ENCODE assay signal across 21 cellular contexts in genomic region chr18:43276471-43276870, GRCh38. TPM values are rescaled to one million over a fixed set of nuclear protein-coding genes. Genes with fewer than 3 reads are reported as not detected.
DNase-seq lines count a peak whose midpoint lies in the region; ATAC-seq and TF ChIP-seq lines count a peak whose summit lies in the region.
"Had no signal": no experiment of that assay in that cellular context is flagged by ENCODE, and none has a peak within 500 bp of the region (broad histone marks: within the 10 kb centered on the region; RNA-seq: fewer than 3 reads in every experiment).

No MANE protein-coding gene starts in this region.

- peak overlapping the region; percentile 3 for H3K9ac ChIP-seq in parathyroid adenoma

- H3K4me3 ChIP-seq in dorsolateral prefrontal cortex, result peak overlapping the region in 58 of 59 donors; percentile 12 to 68 (median 49)
- H3K4me3 ChIP-seq in parathyroid adenoma (ENCODE audit: low read depth, low read length), result no peak overlapping the region
- H3K4me3 ChIP-seq: suprapubic skin, vagina had no signal

- H3K4me2 ChIP-seq in parathyroid adenoma (ENCODE audit: low read length), result no peak overlapping the region

- H3K27ac ChIP-seq in dorsolateral prefrontal cortex (peak overlapping the region in 50 of 59 donors; percentile 7 to 88 (median 77)), parathyroid adenoma (peak overlapping the region; percentile 96)
- H3K27ac ChIP-seq: neutrophil, suprapubic skin, vagina had no signal

- intact Hi-C loops in dorsolateral prefrontal cortex (cut with DNase I), result loop anchor here (10.0 kb wide), 3 partner anchors 288 to 1222 kb away; no protein-coding TSS in a partner anchor

- ATAC-seq in GM21786 (IDR thresholded peaks at IDR 0.05; ENCODE audit: unreplicated experiment), result no peak
- ATAC-seq: Right ventricle myocardium inferior, T-cell had no signal

- H3K79me2 ChIP-seq in parathyroid adenoma, result no peaks in the 10 kb centered on the region

- peak overlapping the region; percentile 81 for H2AFZ ChIP-seq in parathyroid adenoma

- no peaks in the 10 kb centered on the region for H3K9me3 ChIP-seq in parathyroid adenoma (ENCODE audit: control insufficient read depth, low read length)
- H3K9me3 ChIP-seq: neutrophil, suprapubic skin, vagina had no signal

- H3K36me3 ChIP-seq in parathyroid adenoma (ENCODE audit: control insufficient read depth, insufficient read depth, low read length), result no peaks in the 10 kb centered on the region
- H3K36me3 ChIP-seq: neutrophil, suprapubic skin, vagina had no signal

- H3K4me1 ChIP-seq in parathyroid adenoma, result peaks cover 17% of the 10 kb centered on the region
- H3K4me1 ChIP-seq: suprapubic skin, vagina had no signal

- H3K27me3 ChIP-seq in dorsolateral prefrontal cortex (peaks cover 0 to 41% (median 0%) of the 10 kb centered on the region in 45 donors), parathyroid adenoma (ENCODE audit: control insufficient read depth, insufficient read depth, low read length) (no peaks in the 10 kb centered on the region)
- H3K27me3 ChIP-seq: vagina had no signal

- TF ChIP-seq CTCF in dorsolateral prefrontal cortex (IDR thresholded peaks at IDR 0.05 in 54 of 56, conservative IDR thresholded peaks at IDR 0.05 in 2 of 56; ENCODE audit: low read depth in 1 of 56, partially characterized antibody in 56 of 56) (no peak), parathyroid adenoma (IDR thresholded peaks at IDR 0.05) (no peak)

- DNase-seq in NCI-H510A treated with DMSO at 0.1 percent for 48 hours (lab: John Stamatoyannopoulos, UW) (peak; percentile 48), NCI-H510A (lab: John Stamatoyannopoulos, UW) (no peak), NCI-H345 (lab: John Stamatoyannopoulos, UW) (peak; percentile 7), dorsolateral prefrontal cortex (no peak), cerebellum (ENCODE audit: low spot score) (no peak), midbrain (lab: John Stamatoyannopoulos, UW) (no peak)
- DNase-seq: activated CD4-positive, alpha-beta T cell treated with anti-CD3 and anti-CD28 coated beads for 4 hours; activated naive CD4-positive, alpha-beta T cell treated with Interleukin-2 at 50 U/mL for 16 hours; activated T-cell treated with anti-CD3 and anti-CD28 coated beads, Interleukin-2, amount 50 U/mL, for 48 hours; immature natural killer cell; T-cell had no signal

RNA-seq across cellular contexts. Expression of gene SYT4, which starts 0.8 kb away (rescaled TPM):
- 100 to 1,000 TPM in 83 of 120 experiments, 10 to 100 TPM in 37; 34.9 to 210 (median 117) TPM for total RNA-seq in dorsolateral prefrontal cortex
- 121 TPM for total RNA-seq in cerebellum
- total RNA-seq: activated CD8-positive, alpha-beta memory T cell treated with anti-CD3 and anti-CD28 coated beads for 36 hours; bronchial epithelial cell; MCF 10A; skeletal muscle tissue; suprapubic skin had no signal

Comparison
In these comparisons a context has a peak if more than half of its experiments do, and no peak if none do; other contexts are left out.
1. DNase-seq: peak in NCI-H510A treated with DMSO at 0.1 percent for 48 hours (single experiment) and NCI-H345 (single experiment); none in NCI-H510A (single experiment), dorsolateral prefrontal cortex (0 of 10), cerebellum (single experiment) and midbrain (single experiment).